ENCODE assay signal across 1 cellular context in the genomic region with DNA sequence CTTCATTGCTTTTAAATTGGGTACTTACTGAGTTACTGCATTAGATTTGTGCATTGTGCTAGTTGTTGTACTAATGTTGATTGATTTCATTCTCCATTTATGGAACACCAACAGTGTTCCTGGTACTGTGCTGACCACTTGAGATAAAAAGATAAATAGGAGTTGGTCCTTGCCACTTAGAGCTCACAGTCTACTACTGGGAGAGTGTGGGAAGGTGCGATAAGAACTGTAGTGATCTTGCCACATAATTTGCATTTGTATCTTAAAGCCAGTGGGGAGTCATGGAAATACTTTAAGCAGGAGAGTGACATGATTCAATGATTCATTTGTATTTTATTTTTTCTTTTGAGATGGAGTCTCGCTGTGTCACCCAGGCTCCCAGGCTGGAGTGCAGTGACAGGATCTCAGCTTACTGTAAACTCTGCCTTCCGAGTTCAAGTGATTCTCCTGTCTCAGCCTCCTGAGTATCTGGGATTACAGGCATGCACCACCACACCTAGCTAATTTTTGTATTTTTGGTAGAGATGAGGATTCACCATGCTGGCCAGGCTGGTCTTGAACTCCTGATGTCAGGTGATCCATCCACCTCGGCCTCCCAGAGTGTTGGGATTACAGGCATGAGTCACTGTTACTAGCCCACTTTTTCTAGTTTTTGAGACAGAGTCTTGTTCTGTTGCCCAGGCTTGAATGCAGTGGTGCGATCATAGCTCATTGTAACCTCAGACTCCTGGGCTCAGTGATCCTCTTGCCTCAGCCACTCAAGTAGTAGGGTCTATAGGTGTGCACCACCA.
TF ChIP-seq lines count a peak whose summit lies in the region.

No MANE protein-coding gene starts in this region.

TF ChIP-seq in GM12878, 131 proteins besides CTCF, POLR2A, EP300 and RAD21 (continued from another document):
- TF ChIP-seq, protein P1, sequence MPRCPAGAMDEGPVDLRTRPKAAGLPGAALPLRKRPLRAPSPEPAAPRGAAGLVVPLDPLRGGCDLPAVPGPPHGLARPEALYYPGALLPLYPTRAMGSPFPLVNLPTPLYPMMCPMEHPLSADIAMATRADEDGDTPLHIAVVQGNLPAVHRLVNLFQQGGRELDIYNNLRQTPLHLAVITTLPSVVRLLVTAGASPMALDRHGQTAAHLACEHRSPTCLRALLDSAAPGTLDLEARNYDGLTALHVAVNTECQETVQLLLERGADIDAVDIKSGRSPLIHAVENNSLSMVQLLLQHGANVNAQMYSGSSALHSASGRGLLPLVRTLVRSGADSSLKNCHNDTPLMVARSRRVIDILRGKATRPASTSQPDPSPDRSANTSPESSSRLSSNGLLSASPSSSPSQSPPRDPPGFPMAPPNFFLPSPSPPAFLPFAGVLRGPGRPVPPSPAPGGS (IDR thresholded peaks at IDR 0.05; ENCODE audit: borderline replicate concordance, insufficient read depth, low read depth, low read length, poor library complexity, severe bottlenecking), result peak; percentile 60
